ENCODE assay signal across 8 cellular contexts in genomic region chr2:31812051-31812798, GRCh38.
A peak's percentile ranks its signal among the peaks of the same experiment; 100 is the strongest.
DNase-seq lines count a peak whose midpoint lies in the region; ATAC-seq and TF ChIP-seq lines count a peak whose summit lies in the region.

No MANE protein-coding gene starts in this region.

- H3K27ac ChIP-seq in DND-41 (ENCODE audit: low read length) (no peak overlapping the region), left lung (no peak overlapping the region)

- no peaks in the 10 kb centered on the region for H3K36me3 ChIP-seq in DND-41 (ENCODE audit: insufficient read depth, low read length)
- H3K36me3 ChIP-seq in left lung: no peaks in the 10 kb centered on the region

- H3K4me1 ChIP-seq in DND-41 (ENCODE audit: insufficient read depth, low read length): no peaks in the 10 kb centered on the region
- no peaks in the 10 kb centered on the region for H3K4me1 ChIP-seq in left lung

- peak overlapping the region; percentile 60 for H3K27ac Mint-ChIP-seq in T-helper 2 cell treated with Interferon-gamma antibody and Interleukin-4, amounts not matched to agents 5 μg/mL and 100 μg/mL, for 36 hours

- TF ChIP-seq CTCF in DND-41 (IDR thresholded peaks at IDR 0.05; ENCODE audit: borderline replicate concordance, extremely low read depth, low read length, poor library complexity, severe bottlenecking) (no peak), left lung (IDR thresholded peaks at IDR 0.05) (no peak)

- H3K4me2 ChIP-seq in DND-41 (ENCODE audit: insufficient read depth, low read length): no peak overlapping the region

- no peaks in the 10 kb centered on the region for H4K20me1 ChIP-seq in DND-41 (ENCODE audit: insufficient read depth, low read length)

- peaks cover 15% of the 10 kb centered on the region for H3K4me1 Mint-ChIP-seq in T-helper 2 cell treated with Interferon-gamma antibody and Interleukin-4, amounts not matched to agents 5 μg/mL and 100 μg/mL, for 36 hours (ENCODE audit: low read depth)

- H3K27me3 ChIP-seq in DND-41 (ENCODE audit: insufficient read depth, low read length, poor library complexity): no peaks in the 10 kb centered on the region
- no peaks in the 10 kb centered on the region for H3K27me3 ChIP-seq in left lung

- DNase-seq in DND-41 (no peak), left lung (no peak), NCI-H1436 treated with DMSO at 0.1 percent for 48 hours (lab: John Stamatoyannopoulos, UW) (no peak), DMS153 treated with DMSO at 0.1 percent for 48 hours (lab: John Stamatoyannopoulos, UW; ENCODE audit: unreplicated experiment) (no peak)
- peak; percentile 23 for DNase-seq in T-helper 2 cell treated with Interferon-gamma antibody and Interleukin-4, amounts not matched to agents 5 μg/mL and 100 μg/mL, for 36 hours (ENCODE audit: low spot score)
- DNase-seq in effector CD4-positive, alpha-beta T cell: no peak

- H2AFZ ChIP-seq in DND-41 (ENCODE audit: low read depth, low read length): peak overlapping the region; percentile 38; the same call in 1 of the 2 replicates

- no peaks in the 10 kb centered on the region for H3K9me3 Mint-ChIP-seq in T-helper 2 cell treated with Interferon-gamma antibody and Interleukin-4, amounts not matched to agents 5 μg/mL and 100 μg/mL, for 36 hours

- H3K79me2 ChIP-seq in DND-41 (ENCODE audit: insufficient read depth, low read length): no peaks in the 10 kb centered on the region

- H3K27me3 Mint-ChIP-seq in T-helper 2 cell treated with Interferon-gamma antibody and Interleukin-4, amounts not matched to agents 5 μg/mL and 100 μg/mL, for 36 hours (ENCODE audit: low read depth): no peaks in the 10 kb centered on the region

- intact Hi-C loops in left lung (cut with DNase I): no loop called here

- ATAC-seq in DND-41 (ENCODE audit: insufficient read depth, low read depth) (peak; percentile 67; the same call in 2 of the 3 replicates), GM19397 (IDR thresholded peaks at IDR 0.05; ENCODE audit: unreplicated experiment) (peak; percentile 97), HG03354 (IDR thresholded peaks at IDR 0.05; ENCODE audit: poor library complexity, severe bottlenecking, unreplicated experiment) (peak; percentile 99), left lung (peak; percentile 62)

- H3K4me3 ChIP-seq in DND-41 (ENCODE audit: low read depth in 1 of 2, low read length in 2 of 2) (no peak overlapping the region), left lung (no peak overlapping the region)

- no peak overlapping the region for H3K9ac ChIP-seq in DND-41 (ENCODE audit: low read depth, low read length)

- peak overlapping the region; percentile 25 for H3K4me3 Mint-ChIP-seq in T-helper 2 cell treated with Interferon-gamma antibody and Interleukin-4, amounts not matched to agents 5 μg/mL and 100 μg/mL, for 36 hours

- H3K9me3 ChIP-seq in DND-41 (ENCODE audit: insufficient read depth, low read length, severe bottlenecking): no peaks in the 10 kb centered on the region
- H3K9me3 ChIP-seq in left lung: no peaks in the 10 kb centered on the region

- H3K36me3 Mint-ChIP-seq in T-helper 2 cell treated with Interferon-gamma antibody and Interleukin-4, amounts not matched to agents 5 μg/mL and 100 μg/mL, for 36 hours (ENCODE audit: low read depth): no peaks in the 10 kb centered on the region
